ENCODE assay signal across 17 cellular contexts in genomic region chr2:203708846-203709815, GRCh38. TPM values are rescaled to one million over a fixed set of nuclear protein-coding genes. Genes with fewer than 3 reads are reported as not detected.
DNase-seq lines count a peak whose midpoint lies in the region; ATAC-seq and TF ChIP-seq lines count a peak whose summit lies in the region.
"Had no signal": no experiment of that assay in that cellular context is flagged by ENCODE, and none has a peak within 500 bp of the region (broad histone marks: within the 10 kb centered on the region; RNA-seq: fewer than 3 reads in every experiment).

No MANE protein-coding gene starts in this region.

- no peaks in the 10 kb centered on the region for H3K36me3 ChIP-seq in Caco-2 (ENCODE audit: control insufficient read depth, insufficient read depth, low read length)
- peaks cover 24% of the 10 kb centered on the region for H3K36me3 ChIP-seq in MM.1S (replicated peaks; ENCODE audit: insufficient read depth, low read length)
- H3K36me3 ChIP-seq in naive thymus-derived CD4-positive, alpha-beta T cell (ENCODE audit: control insufficient read depth in 2 of 3, insufficient read depth in 3 of 3, low read length in 3 of 3) = no peaks in the 10 kb centered on the region
- H3K36me3 ChIP-seq: adrenal gland, right lobe of liver, upper lobe of right lung had no signal

- H3K4me2 ChIP-seq in MM.1S (ENCODE audit: low read depth, low read length) = peak overlapping the region; percentile 85

- no peak overlapping the region for H3K4me3 Mint-ChIP-seq in Caco-2 (ENCODE audit: unreplicated experiment)
- peak overlapping the region; percentile 82 to 97 (median 93) for H3K4me3 Mint-ChIP-seq in naive thymus-derived CD4-positive, alpha-beta T cell

- peaks cover 39% of the 10 kb centered on the region for H3K4me1 Mint-ChIP-seq in Caco-2 (ENCODE audit: low read depth, unreplicated experiment)
- peaks cover 28 to 67% (median 62%) of the 10 kb centered on the region in 7 donors for H3K4me1 Mint-ChIP-seq in naive thymus-derived CD4-positive, alpha-beta T cell

- no peaks in the 10 kb centered on the region for H3K27me3 ChIP-seq in Caco-2 (replicated peaks; ENCODE audit: control insufficient read depth, insufficient read depth, low read length)
- no peaks in the 10 kb centered on the region for H3K27me3 ChIP-seq in MM.1S (replicated peaks; ENCODE audit: insufficient read depth, low read length)
- no peaks in the 10 kb centered on the region for H3K27me3 ChIP-seq in naive thymus-derived CD4-positive, alpha-beta T cell (ENCODE audit: control insufficient read depth in 2 of 2, insufficient read depth in 2 of 2, low read length in 2 of 2)
- H3K27me3 ChIP-seq: adrenal gland, right lobe of liver, upper lobe of right lung had no signal

- no peak overlapping the region for H3K4me3 ChIP-seq in Caco-2 (ENCODE audit: low read depth, low read length)
- peak overlapping the region; percentile 87 for H3K4me3 ChIP-seq in MM.1S (ENCODE audit: low read length)
- peak overlapping the region; percentile 70 for H3K4me3 ChIP-seq in naive thymus-derived CD4-positive, alpha-beta T cell (ENCODE audit: low read length)
- H3K4me3 ChIP-seq: adrenal gland, right lobe of liver, upper lobe of right lung had no signal

- intact Hi-C loops in Caco-2 (cut with micrococcal nuclease; ENCODE audit: unreplicated experiment) = no loop called here
- intact Hi-C loops in naive thymus-derived CD4-positive, alpha-beta T cell (cut with micrococcal nuclease) = loop anchor here (1.0 to 5.0 kb wide), 6 partner anchors 21 to 228 kb away; partner anchors contain the start of genes CTLA4 (in 1 of the 2), ICOS (in 1 of the 2) and RAPH1 (in 1 of the 2)

- no peak for TF ChIP-seq CTCF in Caco-2 (IDR thresholded peaks at IDR 0.05; ENCODE audit: insufficient read depth in 1 of 2, low read depth in 1 of 2, low read length in 1 of 2, severe bottlenecking in 1 of 2, unreplicated experiment in 1 of 2)
- TF ChIP-seq CTCF in MM.1S (IDR thresholded peaks at IDR 0.05; ENCODE audit: low read length) = no peak

- H3K79me2 ChIP-seq in MM.1S (ENCODE audit: low read length) = peaks cover 76% of the 10 kb centered on the region

- H3K27ac ChIP-seq in MM.1S (ENCODE audit: low read length) = peak overlapping the region; percentile 96; the same call in 1 of the 2 replicates
- H3K27ac ChIP-seq in naive thymus-derived CD4-positive, alpha-beta T cell (ENCODE audit: low read depth, low read length) = peak overlapping the region; percentile 95
- H3K27ac ChIP-seq: adrenal gland, right lobe of liver, upper lobe of right lung had no signal

- H3K9ac ChIP-seq in MM.1S (ENCODE audit: low read length) = peak overlapping the region; percentile 99

- DNase-seq in Caco-2 = peak; percentile 27 to 43
- DNase-seq in MM.1S = peak; percentile 7
- peak; percentile 36 for DNase-seq in activated naive CD4-positive, alpha-beta T cell treated with anti-CD3 and anti-CD28 coated beads, Interleukin-2, amount 50 U/mL, for 16 hours
- no peak for DNase-seq in naive thymus-derived CD4-positive, alpha-beta T cell
- DNase-seq in DMS53 treated with DMSO at 0.1 percent for 48 hours (lab: John Stamatoyannopoulos, UW; ENCODE audit: unreplicated experiment) = no peak
- no peak for DNase-seq in epidermal melanocyte (ENCODE audit: insufficient read length, low spot score)
- no peak for DNase-seq in AG20443 (ENCODE audit: low spot score)
- DNase-seq: activated CD8-positive, alpha-beta memory T cell treated with anti-CD3 and anti-CD28 coated beads for 24 hours; adrenal gland; DMS53; HCEC 1CT; NCI-H1092; right lobe of liver; RPMI8226; stimulated activated CD4-positive, alpha-beta T cell treated with anti-CD3 and anti-CD28 coated beads, Interleukin-4, amount 100 ng/mL, for 24 hours; upper lobe of right lung had no signal

- no peaks in the 10 kb centered on the region for H3K9me3 ChIP-seq in Caco-2
- H3K9me3 ChIP-seq in MM.1S (replicated peaks; ENCODE audit: insufficient read depth, low read length) = no peaks in the 10 kb centered on the region
- H3K9me3 ChIP-seq in naive thymus-derived CD4-positive, alpha-beta T cell (ENCODE audit: control insufficient read depth in 2 of 3, low read length in 3 of 3) = no peaks in the 10 kb centered on the region
- H3K9me3 ChIP-seq: adrenal gland, right lobe of liver, upper lobe of right lung had no signal

- POLR2A ChIA-PET in Caco-2 (lab: Charles Lee) = no interaction called here
- POLR2A ChIA-PET in naive thymus-derived CD4-positive, alpha-beta T cell (lab: Charles Lee) = interaction anchor here (0.7 to 9.7 kb wide), 10 partner anchors 9 to 53 kb away, joined by 3 to 243 read pairs (median 4); no protein-coding TSS in a partner anchor

- no peak overlapping the region for H3K27ac Mint-ChIP-seq in Caco-2 (ENCODE audit: unreplicated experiment)
- peak overlapping the region; percentile 92 to 99 (median 97) for H3K27ac Mint-ChIP-seq in naive thymus-derived CD4-positive, alpha-beta T cell

- no peaks in the 10 kb centered on the region for H3K27me3 Mint-ChIP-seq in Caco-2 (ENCODE audit: insufficient read depth, unreplicated experiment)
- H3K27me3 Mint-ChIP-seq in naive thymus-derived CD4-positive, alpha-beta T cell = no peaks in the 10 kb centered on the region

- CTCF ChIA-PET in Caco-2 (lab: Charles Lee) = interaction anchor here (0.6 kb wide), 1 partner anchor 163 kb away, joined by 4 read pairs; no protein-coding TSS in a partner anchor
- CTCF ChIA-PET in naive thymus-derived CD4-positive, alpha-beta T cell (lab: Charles Lee) = interaction anchor here (0.6 to 1.4 kb wide), 5 partner anchors 13 to 39 kb away, joined by 3 to 4 read pairs (median 3); no protein-coding TSS in a partner anchor

- H3K36me3 Mint-ChIP-seq in Caco-2 (ENCODE audit: insufficient read depth, unreplicated experiment) = no peaks in the 10 kb centered on the region
- peaks cover 3 to 54% (median 33%) of the 10 kb centered on the region in 5 donors for H3K36me3 Mint-ChIP-seq in naive thymus-derived CD4-positive, alpha-beta T cell

- H3K9me3 Mint-ChIP-seq in Caco-2 (ENCODE audit: unreplicated experiment) = peaks cover 12% of the 10 kb centered on the region
- no peaks in the 10 kb centered on the region for H3K9me3 Mint-ChIP-seq in naive thymus-derived CD4-positive, alpha-beta T cell

- no peak overlapping the region for H2AFZ ChIP-seq in MM.1S (ENCODE audit: low read length)

- BruUV-seq in Caco-2 (replicated peaks; lab: Mats Ljungman, UMichigan) = no TSS peak

- no peaks in the 10 kb centered on the region for H4K20me1 ChIP-seq in MM.1S (ENCODE audit: insufficient read depth, low read length)

- no peaks in the 10 kb centered on the region for H3K9me2 ChIP-seq in MM.1S (replicated peaks; ENCODE audit: insufficient read depth, low read length)

- no peak for ATAC-seq in naive thymus-derived CD4-positive, alpha-beta T cell
- ATAC-seq: upper lobe of right lung had no signal

- H3K4me1 ChIP-seq in Caco-2 = peaks cover 41% of the 10 kb centered on the region
- peaks cover 61% of the 10 kb centered on the region for H3K4me1 ChIP-seq in MM.1S (ENCODE audit: low read length)
- H3K4me1 ChIP-seq in naive thymus-derived CD4-positive, alpha-beta T cell (ENCODE audit: control insufficient read depth in 2 of 2, insufficient read depth in 2 of 2, low read length in 2 of 2) = peaks cover 52 to 60% of the 10 kb centered on the region in 2 donors
- H3K4me1 ChIP-seq: upper lobe of right lung had no signal

- peaks cover 32% of the 10 kb centered on the region for H3F3A ChIP-seq in MM.1S (ENCODE audit: insufficient read depth, low read length)

RNA-seq across cellular contexts. Expression of gene CD28, which starts 2.7 kb away (rescaled TPM):
- 0.30 and 0.84 TPM in 2 replicates for total RNA-seq in Caco-2 (2022)
- 100 to 1,000 TPM in 4 of 5 experiments, 10 to 100 TPM in 1; 66.7 to 224 (median 121) TPM for total RNA-seq in naive thymus-derived CD4-positive, alpha-beta T cell
- 10 to 100 TPM; 52.2 to 67.5 TPM for polyA plus RNA-seq in naive thymus-derived CD4-positive, alpha-beta T cell
- polyA plus RNA-seq: endothelial cell of umbilical vein had no signal

Comparison
In these comparisons a context has a peak if more than half of its experiments do, and no peak if none do; other contexts are left out.
1. DNase-seq: peak in Caco-2 (2 of 2), MM.1S (single experiment) and activated naive CD4-positive, alpha-beta T cell treated with anti-CD3 and anti-CD28 coated beads, Interleukin-2, amount 50 U/mL, for 16 hours (single experiment); none in naive thymus-derived CD4-positive, alpha-beta T cell (0 of 9), DMS53 treated with DMSO at 0.1 percent for 48 hours (single experiment), epidermal melanocyte (single experiment) and AG20443 (single experiment).
2. RNA of gene CD28, which starts 2.7 kb away (total RNA-seq): 66.7 to 224 TPM in naive thymus-derived CD4-positive, alpha-beta T cell; 0.30 to 0.84 TPM in Caco-2; every median in the first group is over 10 times any median in the second.